34 cellular contexts compared by ENCODE assay signal in genomic region chr16:25481636-25482035, GRCh38.
DNase-seq lines count a peak whose midpoint lies in the region; ATAC-seq, FAIRE-seq and TF ChIP-seq lines count a peak whose summit lies in the region.
"Had no signal": no experiment of that assay in that cellular context is flagged by ENCODE, and none has a peak within 500 bp of the region (broad histone marks: within the 10 kb centered on the region; RNA-seq: fewer than 3 reads in every experiment).

No MANE protein-coding gene starts in this region.

- POLR2A ChIA-PET in HepG2 (lab: Yijun Ruan, JAX): no interaction called here

- H3K4me1 ChIP-seq in HepG2 (ENCODE audit: insufficient read depth, low read length) (no peaks in the 10 kb centered on the region), right lobe of liver (no peaks in the 10 kb centered on the region), astrocyte (ENCODE audit: insufficient read depth, low read length) (no peaks in the 10 kb centered on the region)
- H3K4me1 ChIP-seq: heart right ventricle, lower lobe of right lung, Peyer's patch, SJSA1 had no signal

- intact Hi-C loops in HepG2 (cut with micrococcal nuclease; ENCODE audit: unreplicated experiment): no loop called here
- intact Hi-C loops in right lobe of liver (cut with DNase I): no loop called here

- peaks cover 2% of the 10 kb centered on the region for H3K9me3 Mint-ChIP-seq in astrocyte (ENCODE audit: unreplicated experiment)
- H3K9me3 Mint-ChIP-seq: activated naive CD8-positive, alpha-beta T cell treated with anti-CD3 and anti-CD28 coated beads, Interleukin-2, amount 50 U/mL, for 24 hours had no signal

- H3K4me3 Mint-ChIP-seq in astrocyte (ENCODE audit: unreplicated experiment): no peak overlapping the region
- H3K4me3 Mint-ChIP-seq: activated CD8-positive, alpha-beta T cell treated with anti-CD3 and anti-CD28 coated beads, Interleukin-2, amount 10 ng/mL, durations not matched to agents 7 days and 5 days; activated naive CD8-positive, alpha-beta T cell treated with anti-CD3 and anti-CD28 coated beads, Interleukin-2, amount 50 U/mL, for 24 hours; brain; CD4-positive, alpha-beta memory T cell; IgD-negative memory B cell had no signal

- DNase-seq in HepG2 (ENCODE audit: low spot score) (peak; percentile 8), right lobe of liver (no peak), astrocyte (ENCODE audit: low read depth) (peak; percentile 4), islet precursor cell (peak; percentile 89), urothelium cell line (ENCODE audit: low spot score) (peak; percentile 65), NCI-H510A treated with DMSO at 0.1 percent for 48 hours (lab: John Stamatoyannopoulos, UW) (no peak), NCI-H1092 treated with DMSO at 0.1 percent for 48 hours (lab: John Stamatoyannopoulos, UW) (no peak)
- DNase-seq: 8988T; activated CD4-positive, CD25-positive, alpha-beta regulatory T cell treated with anti-CD3 and anti-CD28 coated beads, Interleukin-2, amount 50 U/mL, for 72 hours; activated CD8-positive, alpha-beta T cell treated with anti-CD3 and anti-CD28 coated beads, Interleukin-2, amount 10 ng/mL, durations not matched to agents 7 days and 5 days; activated effector memory CD4-positive, alpha-beta T cell treated with anti-CD3 and anti-CD28 coated beads, Interleukin-2, amount 50 U/mL, for 16 hours; activated naive CD8-positive, alpha-beta T cell treated with anti-CD3 and anti-CD28 coated beads, Interleukin-2, amount 50 U/mL, for 24 hours; activated T-cell treated with anti-CD3 and anti-CD28 coated beads for 4 hours; CD4-positive, alpha-beta memory T cell; DMS153; effector CD4-positive, alpha-beta T cell; foreskin fibroblast; GDM1; H7; heart right ventricle; kidney; lower lobe of right lung; NCI-H1694; NCI-H2171 treated with DMSO at 0.1 percent for 48 hours; NCI-H524 treated with DMSO at 0.1 percent for 48 hours; NK-92 treated with Interleukin-12 subunit alpha and Interleukin-12 subunit beta, amount 100 ng/mL, for 24 hours; Peyer's patch; T-helper 1 cell had no signal

- no peaks in the 10 kb centered on the region for H4K20me1 ChIP-seq in HepG2 (ENCODE audit: insufficient read depth, low read length)
- H4K20me1 ChIP-seq in astrocyte (ENCODE audit: insufficient read depth, low read length): no peaks in the 10 kb centered on the region

- 0% methylated on average over 1 of the region's 1 CpG for WGBS in HepG2 (ENCODE audit: low lambda C conversion rate)
- 25% methylated on average over 1 of the region's 1 CpG for whole genome bisulfite sequencing in right lobe of liver (ENCODE audit: insufficient coverage, low coverage, low lambda C conversion rate, missing lambda C conversion rate)

- TF ChIP-seq RAD21 in HepG2 (CRISPR knock-in tag; IDR thresholded peaks at IDR 0.05): no peak

- H3K27me3 Mint-ChIP-seq in astrocyte (ENCODE audit: low read depth, unreplicated experiment): no peaks in the 10 kb centered on the region
- H3K27me3 Mint-ChIP-seq: IgD-negative memory B cell had no signal

- no TSS peak for BruUV-seq in HepG2 (replicated peaks; lab: Mats Ljungman, UMichigan)

- TF ChIP-seq CTCF in HepG2 (CRISPR knock-in tag; IDR thresholded peaks at IDR 0.05): no peak
- TF ChIP-seq CTCF in right lobe of liver (IDR thresholded peaks at IDR 0.05): no peak
- TF ChIP-seq CTCF in astrocyte (IDR thresholded peaks at IDR 0.05; ENCODE audit: insufficient read depth, low read depth, low read length): no peak

- CTCF ChIA-PET in HepG2 (lab: Yijun Ruan, JAX; ENCODE audit: low intra/inter-chr PET ratio, low total read pairs): no interaction called here

- H3K4me1 Mint-ChIP-seq in astrocyte (ENCODE audit: low read depth, unreplicated experiment): peaks cover 4% of the 10 kb centered on the region
- H3K4me1 Mint-ChIP-seq: activated naive CD8-positive, alpha-beta T cell treated with anti-CD3 and anti-CD28 coated beads, Interleukin-2, amount 50 U/mL, for 24 hours; brain; CD4-positive, alpha-beta memory T cell had no signal

- H3K27me3 ChIP-seq in HepG2 (ENCODE audit: control insufficient read depth in 1 of 2, insufficient read depth in 2 of 2, low read length in 2 of 2) (no peaks in the 10 kb centered on the region), right lobe of liver (no peaks in the 10 kb centered on the region), astrocyte (ENCODE audit: insufficient read depth, low read length) (no peaks in the 10 kb centered on the region)
- H3K27me3 ChIP-seq: heart right ventricle, Peyer's patch, SJSA1 had no signal

- H3K27ac ChIP-seq in HepG2 (ENCODE audit: extremely low read length, insufficient read depth, low read length) (no peak overlapping the region), right lobe of liver (no peak overlapping the region), astrocyte (ENCODE audit: low read depth, low read length) (no peak overlapping the region)
- H3K27ac ChIP-seq: heart right ventricle, lower lobe of right lung, Peyer's patch, SJSA1, skin epidermis had no signal

- no peak overlapping the region for H3K27ac Mint-ChIP-seq in astrocyte (ENCODE audit: unreplicated experiment)
- H3K27ac Mint-ChIP-seq: activated CD8-positive, alpha-beta T cell treated with anti-CD3 and anti-CD28 coated beads, Interleukin-2, amount 10 ng/mL, durations not matched to agents 7 days and 5 days; activated naive CD8-positive, alpha-beta T cell treated with anti-CD3 and anti-CD28 coated beads, Interleukin-2, amount 50 U/mL, for 24 hours; brain; CD4-positive, alpha-beta memory T cell; IgD-negative memory B cell had no signal

- H3K36me3 ChIP-seq in HepG2 (replicated peaks in 1 of 2; ENCODE audit: control insufficient read depth in 1 of 2, insufficient read depth in 2 of 2, low read length in 2 of 2): no peaks in the 10 kb centered on the region
- no peaks in the 10 kb centered on the region for H3K36me3 ChIP-seq in right lobe of liver
- no peaks in the 10 kb centered on the region for H3K36me3 ChIP-seq in astrocyte (ENCODE audit: insufficient read depth, low read length)
- H3K36me3 ChIP-seq: heart right ventricle, lower lobe of right lung, Peyer's patch, SJSA1 had no signal

- ATAC-seq in HepG2: no peak; the same call in 2 of the 3 replicates
- ATAC-seq in right lobe of liver: no peak
- ATAC-seq in GM21528 (IDR thresholded peaks at IDR 0.05; ENCODE audit: low FRiP score, unreplicated experiment): no peak
- ATAC-seq: activated CD8-positive, alpha-beta T cell treated with anti-CD3 and anti-CD28 coated beads, Interleukin-2, amount 10 ng/mL, durations not matched to agents 7 days and 5 days; activated naive CD8-positive, alpha-beta T cell treated with anti-CD3 and anti-CD28 coated beads, Interleukin-2, amount 50 U/mL, for 24 hours; heart right ventricle; lower lobe of right lung had no signal

- H3K9me3 ChIP-seq in HepG2 (ENCODE audit: low read length): no peaks in the 10 kb centered on the region
- no peaks in the 10 kb centered on the region for H3K9me3 ChIP-seq in right lobe of liver
- H3K9me3 ChIP-seq in astrocyte (ENCODE audit: insufficient read depth, low read depth, low read length): no peaks in the 10 kb centered on the region
- H3K9me3 ChIP-seq: Peyer's patch, SJSA1 had no signal

- H3K4me2 ChIP-seq in HepG2 (ENCODE audit: low read depth, low read length) (no peak overlapping the region), astrocyte (ENCODE audit: low read length) (peak overlapping the region; percentile 25)

- in situ Hi-C loops in HepG2 (cut with HindIII; ENCODE audit: extremely low pct_ligation_motif_present, low pct_unique_long_range_greater_than_20kb): no loop called here

- TF ChIP-seq EP300 in HepG2 (IDR thresholded peaks at IDR 0.05; ENCODE audit: low read depth in 2 of 2, low read length in 2 of 2): no peak
- no peak for TF ChIP-seq EP300 in HepG2 (CRISPR knock-in tag; IDR thresholded peaks at IDR 0.05; ENCODE audit: borderline replicate concordance)

- no peaks in the 10 kb centered on the region for H3K36me3 Mint-ChIP-seq in astrocyte (ENCODE audit: low read depth, unreplicated experiment)
- H3K36me3 Mint-ChIP-seq: brain; CD4-positive, alpha-beta memory T cell; IgD-negative memory B cell had no signal

- TF ChIP-seq POLR2A in HepG2 (IDR thresholded peaks at IDR 0.05; ENCODE audit: insufficient read depth in 1 of 2, low read depth in 2 of 2, low read length in 2 of 2) (no peak), right lobe of liver (IDR thresholded peaks at IDR 0.05) (no peak)

- FAIRE-seq in HepG2 (lab: Jason Lieb, UNC) (no peak), astrocyte (lab: Jason Lieb, UNC) (no peak), urothelium cell line (lab: Jason Lieb, UNC) (no peak)
- FAIRE-seq: GM18507, kidney had no signal

- H3K79me2 ChIP-seq in HepG2 (ENCODE audit: insufficient read depth, low read length) (no peaks in the 10 kb centered on the region), astrocyte (ENCODE audit: insufficient read depth, low read length) (no peaks in the 10 kb centered on the region)

- H3K4me3 ChIP-seq in HepG2 (replicated peaks in 1 of 3; ENCODE audit: insufficient read depth in 1 of 3, low read depth in 2 of 3, low read length in 3 of 3) (no peak overlapping the region), right lobe of liver (no peak overlapping the region), astrocyte (ENCODE audit: insufficient read depth, low read depth, low read length) (no peak overlapping the region)
- H3K4me3 ChIP-seq: heart right ventricle, lower lobe of right lung, Peyer's patch, SJSA1, skin epidermis had no signal

- H2AFZ ChIP-seq in HepG2 (ENCODE audit: low read length) (no peak overlapping the region), astrocyte (ENCODE audit: low read depth, low read length) (no peak overlapping the region)

- H3K9ac ChIP-seq in HepG2 (ENCODE audit: insufficient read depth, low read depth, low read length): no peak overlapping the region
- H3K9ac ChIP-seq in astrocyte (ENCODE audit: low read length): no peak overlapping the region

TF ChIP-seq in HepG2, 621 proteins besides CTCF, POLR2A, EP300 and RAD21:
- peak; percentile 68 for TF ChIP-seq TEAD3 (CRISPR knock-in tag; optimal IDR thresholded peaks at IDR 0.05; ENCODE audit: borderline replicate concordance)
- TF ChIP-seq FOSL2 (CRISPR knock-in tag; IDR thresholded peaks at IDR 0.05): peak; percentile 40; the same call in 1 of the 2 replicates
- TF ChIP-seq, protein P1, sequence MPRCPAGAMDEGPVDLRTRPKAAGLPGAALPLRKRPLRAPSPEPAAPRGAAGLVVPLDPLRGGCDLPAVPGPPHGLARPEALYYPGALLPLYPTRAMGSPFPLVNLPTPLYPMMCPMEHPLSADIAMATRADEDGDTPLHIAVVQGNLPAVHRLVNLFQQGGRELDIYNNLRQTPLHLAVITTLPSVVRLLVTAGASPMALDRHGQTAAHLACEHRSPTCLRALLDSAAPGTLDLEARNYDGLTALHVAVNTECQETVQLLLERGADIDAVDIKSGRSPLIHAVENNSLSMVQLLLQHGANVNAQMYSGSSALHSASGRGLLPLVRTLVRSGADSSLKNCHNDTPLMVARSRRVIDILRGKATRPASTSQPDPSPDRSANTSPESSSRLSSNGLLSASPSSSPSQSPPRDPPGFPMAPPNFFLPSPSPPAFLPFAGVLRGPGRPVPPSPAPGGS (CRISPR knock-in tag; IDR thresholded peaks at IDR 0.05): no peak
- TF ChIP-seq ZNF546 (CRISPR knock-in tag; conservative IDR thresholded peaks at IDR 0.05): no peak
- no peak for TF ChIP-seq ZNF605 (CRISPR knock-in tag; IDR thresholded peaks at IDR 0.05)
- TF ChIP-seq CCDC6 (CRISPR knock-in tag; IDR thresholded peaks at IDR 0.05): no peak
- no peak for TF ChIP-seq RNF2 (conservative IDR thresholded peaks at IDR 0.05; ENCODE audit: low read depth)
TF ChIP-seq in HepG2: peak in this region for 2.

Comparison
In these comparisons a context has a peak if more than half of its experiments do, and no peak if none do; other contexts are left out.
1. DNase-seq: peak in HepG2 (single experiment), astrocyte (single experiment), islet precursor cell (single experiment) and urothelium cell line (single experiment); none in right lobe of liver (0 of 3), NCI-H510A treated with DMSO at 0.1 percent for 48 hours (single experiment) and NCI-H1092 treated with DMSO at 0.1 percent for 48 hours (single experiment).